In genomic region chr22:39017596-39018365, GRCh38 we compare ENCODE assay signal across 16 cellular contexts. TPM values are rescaled to one million over a fixed set of nuclear protein-coding genes. Genes with fewer than 3 reads are reported as not detected.
DNase-seq lines count a peak whose midpoint lies in the region; ATAC-seq and TF ChIP-seq lines count a peak whose summit lies in the region.
"Had no signal": no experiment of that assay in that cellular context is flagged by ENCODE, and none has a peak within 500 bp of the region (broad histone marks: within the 10 kb centered on the region; RNA-seq: fewer than 3 reads in every experiment).

No MANE protein-coding gene starts in this region.

- ATAC-seq in T-helper 17 cell (no peak), lower lobe of right lung (no peak)
- ATAC-seq: Panc1, sciatic nerve had no signal

- CTCF ChIA-PET in activated CD4-positive, alpha-beta T cell treated with anti-CD3 and anti-CD28 coated beads, Interleukin-2, amount 10 ng/mL, durations not matched to agents 7 days and 5 days (lab: Charles Lee) = no interaction called here

- no peaks in the 10 kb centered on the region for H3K79me2 ChIP-seq in neural progenitor cell (ENCODE audit: low read depth)

- no peaks in the 10 kb centered on the region for H3K9me3 Mint-ChIP-seq in activated CD4-positive, alpha-beta T cell treated with anti-CD3 and anti-CD28 coated beads, Interleukin-2, amount 10 ng/mL, durations not matched to agents 7 days and 5 days
- no peaks in the 10 kb centered on the region for H3K9me3 Mint-ChIP-seq in neural progenitor cell

- no peak overlapping the region for H3K27ac Mint-ChIP-seq in activated CD4-positive, alpha-beta T cell treated with anti-CD3 and anti-CD28 coated beads, Interleukin-2, amount 10 ng/mL, durations not matched to agents 7 days and 5 days
- H3K27ac Mint-ChIP-seq in T-helper 17 cell (peak overlapping the region; percentile 93), neural progenitor cell (peak overlapping the region; percentile 50)

- H3K27me3 ChIP-seq in iPS DF 6.9 (ENCODE audit: control insufficient read depth, insufficient read depth, low read length) (no peaks in the 10 kb centered on the region), neural progenitor cell (no peaks in the 10 kb centered on the region), lower lobe of right lung (ENCODE audit: low read depth) (no peaks in the 10 kb centered on the region)
- H3K27me3 ChIP-seq: thyroid gland had no signal

- TF ChIP-seq CTCF in neural progenitor cell (IDR thresholded peaks at IDR 0.05) (peak; percentile 17), lower lobe of right lung (IDR thresholded peaks at IDR 0.05) (no peak)

- peaks cover 10% of the 10 kb centered on the region for H3K4me1 ChIP-seq in iPS DF 6.9 (ENCODE audit: control insufficient read depth, insufficient read depth, low read length)
- peaks cover 36% of the 10 kb centered on the region for H3K4me1 ChIP-seq in neural progenitor cell
- H3K4me1 ChIP-seq in lower lobe of right lung = peaks cover 33% of the 10 kb centered on the region

- peak overlapping the region; percentile 11 for H3K4me3 Mint-ChIP-seq in activated CD4-positive, alpha-beta T cell treated with anti-CD3 and anti-CD28 coated beads, Interleukin-2, amount 10 ng/mL, durations not matched to agents 7 days and 5 days
- H3K4me3 Mint-ChIP-seq in T-helper 17 cell = no peak overlapping the region
- H3K4me3 Mint-ChIP-seq in neural progenitor cell = no peak overlapping the region

- H4K20me1 ChIP-seq in neural progenitor cell (ENCODE audit: low read depth) = no peaks in the 10 kb centered on the region

- H3K27me3 Mint-ChIP-seq in activated CD4-positive, alpha-beta T cell treated with anti-CD3 and anti-CD28 coated beads, Interleukin-2, amount 10 ng/mL, durations not matched to agents 7 days and 5 days = no peaks in the 10 kb centered on the region
- H3K27me3 Mint-ChIP-seq in T-helper 17 cell (no peaks in the 10 kb centered on the region), neural progenitor cell (ENCODE audit: insufficient read depth, low read depth) (peaks cover 18% of the 10 kb centered on the region)

- no peaks in the 10 kb centered on the region for H3K36me3 ChIP-seq in iPS DF 6.9 (ENCODE audit: control insufficient read depth, insufficient read depth, low read length)
- H3K36me3 ChIP-seq in neural progenitor cell = no peaks in the 10 kb centered on the region
- H3K36me3 ChIP-seq in lower lobe of right lung = no peaks in the 10 kb centered on the region
- H3K36me3 ChIP-seq: thyroid gland had no signal

- peaks cover 17% of the 10 kb centered on the region for H3F3A ChIP-seq in neural progenitor cell (ENCODE audit: low read depth)

- peaks cover 64% of the 10 kb centered on the region for H3K4me1 Mint-ChIP-seq in activated CD4-positive, alpha-beta T cell treated with anti-CD3 and anti-CD28 coated beads, Interleukin-2, amount 10 ng/mL, durations not matched to agents 7 days and 5 days
- peaks cover 42% of the 10 kb centered on the region for H3K4me1 Mint-ChIP-seq in T-helper 17 cell
- peaks cover 53% of the 10 kb centered on the region for H3K4me1 Mint-ChIP-seq in neural progenitor cell

- peaks cover 32% of the 10 kb centered on the region for H3K36me3 Mint-ChIP-seq in activated CD4-positive, alpha-beta T cell treated with anti-CD3 and anti-CD28 coated beads, Interleukin-2, amount 10 ng/mL, durations not matched to agents 7 days and 5 days (ENCODE audit: low read depth)
- H3K36me3 Mint-ChIP-seq in T-helper 17 cell (ENCODE audit: low read depth) (peaks cover 2% of the 10 kb centered on the region), neural progenitor cell (no peaks in the 10 kb centered on the region)

- no peak overlapping the region for H3K4me2 ChIP-seq in neural progenitor cell

- H2AFZ ChIP-seq in neural progenitor cell (replicated peaks) = no peak overlapping the region

- H3K9ac ChIP-seq in neural progenitor cell = no peak overlapping the region

- H3K27ac ChIP-seq in iPS DF 6.9 (ENCODE audit: low read length) (no peak overlapping the region), neural progenitor cell (no peak overlapping the region), lower lobe of right lung (no peak overlapping the region)
- H3K27ac ChIP-seq: C4-2B, thyroid gland had no signal

- POLR2A ChIA-PET in activated CD4-positive, alpha-beta T cell treated with anti-CD3 and anti-CD28 coated beads, Interleukin-2, amount 10 ng/mL, durations not matched to agents 7 days and 5 days (lab: Charles Lee) = no interaction called here

- intact Hi-C loops in lower lobe of right lung (cut with DNase I) = no loop called here

- no CpG with 5 or more reads among the region's 18 CpGs for WGBS in iPS DF 6.9 (ENCODE audit: insufficient coverage, insufficient read length)

- H3K4me3 ChIP-seq in iPS DF 6.9 (ENCODE audit: low read length) (peak overlapping the region; percentile 7; the same call in 1 of the 2 replicates), neural progenitor cell (no peak overlapping the region), lower lobe of right lung (no peak overlapping the region)
- H3K4me3 ChIP-seq: thyroid gland had no signal

- H3K9me3 ChIP-seq in T-helper 17 cell (ENCODE audit: control insufficient read depth, low read length, poor library complexity, severe bottlenecking) (no peaks in the 10 kb centered on the region), iPS DF 6.9 (ENCODE audit: control insufficient read depth, insufficient read depth, low read length) (no peaks in the 10 kb centered on the region), neural progenitor cell (ENCODE audit: low read depth) (no peaks in the 10 kb centered on the region), lower lobe of right lung (no peaks in the 10 kb centered on the region)
- H3K9me3 ChIP-seq: thyroid gland had no signal

- no peak for DNase-seq in activated CD4-positive, alpha-beta T cell treated with anti-CD3 and anti-CD28 coated beads, Interleukin-2, amount 10 ng/mL, durations not matched to agents 7 days and 5 days
- DNase-seq in activated CD4-positive, alpha-beta T cell treated with anti-CD3 and anti-CD28 coated beads for 1 hour = no peak
- DNase-seq in T-helper 17 cell (no peak), iPS DF 6.9 (ENCODE audit: low read depth, low spot score) (no peak), neural progenitor cell (ENCODE audit: low spot score) (no peak), Ammon's horn (ENCODE audit: low spot score) (no peak), lower lobe of right lung (no peak), DMS153 (lab: John Stamatoyannopoulos, UW) (no peak)
- DNase-seq: 8988T; activated CD8-positive, alpha-beta memory T cell treated with anti-CD3 and anti-CD28 coated beads, Interleukin-2, amount 50 U/mL, for 4 hours; NCI-H748 treated with DMSO at 0.1 percent for 48 hours; stimulated activated CD4-positive, alpha-beta T cell treated with anti-CD3 and anti-CD28 coated beads, Interleukin-1b, Interleukin-23, amount 100 ng/mL, for 48 hours; thyroid gland had no signal

RNA-seq across cellular contexts. Expression of gene APOBEC3D, which starts 3.1 kb away (rescaled TPM):
- total RNA-seq in activated CD4-positive, alpha-beta T cell treated with anti-CD3 and anti-CD28 coated beads, Interleukin-2, amount 10 ng/mL, durations not matched to agents 7 days and 5 days = 10 to 100 TPM; 34.7 to 39.7 TPM
- total RNA-seq in T-helper 17 cell (10 to 100 TPM; 12.2 to 17.6 TPM), neural progenitor cell (ENCODE audit: low replicate concordance) (0.26 and 0.87 TPM in 2 replicates), lower lobe of right lung (3.0 TPM)

RNA-seq across cellular contexts. Expression of gene APOBEC3C, which starts 3.7 kb away (rescaled TPM):
- total RNA-seq in activated CD4-positive, alpha-beta T cell treated with anti-CD3 and anti-CD28 coated beads, Interleukin-2, amount 10 ng/mL, durations not matched to agents 7 days and 5 days = 100 to 1,000 TPM; 111 to 144 TPM
- total RNA-seq in T-helper 17 cell (10 to 100 TPM; 35.9 to 39.8 TPM), neural progenitor cell (ENCODE audit: low replicate concordance) (3.0 and 4.6 TPM in 2 replicates), lower lobe of right lung (27.8 TPM)

RNA-seq across cellular contexts. Expression of gene APOBEC3F, which starts 22.9 kb away (rescaled TPM):
- 10 to 100 TPM; 27.9 to 33.8 TPM for total RNA-seq in activated CD4-positive, alpha-beta T cell treated with anti-CD3 and anti-CD28 coated beads, Interleukin-2, amount 10 ng/mL, durations not matched to agents 7 days and 5 days
- total RNA-seq in T-helper 17 cell (10 to 100 TPM; 11.7 to 13.5 TPM), neural progenitor cell (ENCODE audit: low replicate concordance) (0.45 and 2.8 TPM in 2 replicates), lower lobe of right lung (9.5 TPM)

RNA-seq across cellular contexts. Expression of gene APOBEC3B, which starts 35.6 kb away (rescaled TPM):
- 1 to 10 TPM; 8.7 to 8.8 TPM for total RNA-seq in activated CD4-positive, alpha-beta T cell treated with anti-CD3 and anti-CD28 coated beads, Interleukin-2, amount 10 ng/mL, durations not matched to agents 7 days and 5 days
- total RNA-seq in T-helper 17 cell = 1 to 10 TPM; 1.2 to 1.5 TPM
- not detected in 2 replicates for total RNA-seq in neural progenitor cell (ENCODE audit: low replicate concordance)
- total RNA-seq in lower lobe of right lung = 1.0 TPM

RNA-seq across cellular contexts. Expression of gene APOBEC3G, which starts 59.3 kb away (rescaled TPM):
- 10 to 100 TPM; 89.6 to 96.4 TPM for total RNA-seq in activated CD4-positive, alpha-beta T cell treated with anti-CD3 and anti-CD28 coated beads, Interleukin-2, amount 10 ng/mL, durations not matched to agents 7 days and 5 days
- total RNA-seq in T-helper 17 cell (10 to 100 TPM; 21.5 to 24.6 TPM), neural progenitor cell (ENCODE audit: low replicate concordance) (0.30 and 0.90 TPM in 2 replicates), lower lobe of right lung (19.2 TPM)
